12 cellular contexts compared by ENCODE assay signal in the genomic region with DNA sequence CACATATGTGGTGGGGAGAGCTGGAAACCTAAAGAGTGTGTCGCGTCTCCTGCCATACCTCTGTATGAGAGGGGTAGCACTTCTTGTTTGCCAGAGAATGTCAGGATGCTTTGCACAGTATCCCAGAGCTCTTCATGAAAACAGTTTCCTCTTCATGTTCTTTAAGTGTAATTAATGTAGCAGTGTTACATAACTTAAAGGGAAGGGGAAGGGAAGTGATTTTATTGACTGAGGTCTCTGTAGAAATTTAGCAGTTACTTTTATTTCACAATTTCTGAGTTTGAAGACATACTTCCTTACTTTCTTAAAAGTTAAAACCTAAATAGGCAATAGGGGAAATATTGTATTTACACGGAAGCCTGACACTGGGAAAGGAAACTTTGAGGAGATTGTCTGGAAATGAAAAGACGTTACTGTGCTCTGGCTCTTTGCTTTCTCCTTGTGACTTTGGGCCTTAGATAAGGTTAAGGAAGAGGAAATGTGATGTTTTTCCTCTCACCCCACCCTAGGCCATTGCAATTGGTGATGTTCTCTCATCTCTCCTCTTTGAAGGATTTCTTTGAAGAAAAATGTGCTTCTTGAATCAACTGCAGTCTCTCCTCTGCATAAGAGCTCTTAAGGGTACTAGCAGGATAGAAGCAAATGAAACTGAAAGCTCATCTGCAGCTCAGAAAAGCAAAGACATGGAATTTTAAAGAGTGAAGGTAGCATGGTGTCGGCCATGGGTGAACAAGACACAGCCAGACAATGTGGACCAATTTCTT. TPM values are rescaled to one million over a fixed set of nuclear protein-coding genes. Genes with fewer than 3 reads are reported as not detected.
A peak's percentile ranks its signal among the peaks of the same experiment; 100 is the strongest.
DNase-seq lines count a peak whose midpoint lies in the region; ATAC-seq and TF ChIP-seq lines count a peak whose summit lies in the region.
"Had no signal": no experiment of that assay in that cellular context is flagged by ENCODE, and none has a peak within 500 bp of the region (broad histone marks: within the 10 kb centered on the region; RNA-seq: fewer than 3 reads in every experiment).

No MANE protein-coding gene starts in this region.

- no peaks in the 10 kb centered on the region for H3K9me3 ChIP-seq in tibial nerve
- H3K9me3 ChIP-seq: SK-N-SH had no signal

- H3K4me1 Mint-ChIP-seq in activated naive CD4-positive, alpha-beta T cell treated with anti-CD3 and anti-CD28 coated beads, Interleukin-2, amount 50 U/mL, for 24 hours, result peaks cover 79% of the 10 kb centered on the region
- peaks cover 50% of the 10 kb centered on the region for H3K4me1 Mint-ChIP-seq in activated CD8-positive, alpha-beta T cell treated with anti-CD3 and anti-CD28 coated beads, Interleukin-2, amount 10 ng/mL, durations not matched to agents 7 days and 5 days (ENCODE audit: low read depth)

- H3K4me3 Mint-ChIP-seq in activated naive CD4-positive, alpha-beta T cell treated with anti-CD3 and anti-CD28 coated beads, Interleukin-2, amount 50 U/mL, for 24 hours, result peak overlapping the region; percentile 74
- H3K4me3 Mint-ChIP-seq in activated CD8-positive, alpha-beta T cell treated with anti-CD3 and anti-CD28 coated beads, Interleukin-2, amount 10 ng/mL, durations not matched to agents 7 days and 5 days, result peak overlapping the region; percentile 44

- WGBS in tibial nerve, 2 donors, result 66 to 77% methylated on average over 5 of the region's 5 CpGs

- H3K9me3 Mint-ChIP-seq in activated naive CD4-positive, alpha-beta T cell treated with anti-CD3 and anti-CD28 coated beads, Interleukin-2, amount 50 U/mL, for 24 hours, result no peaks in the 10 kb centered on the region
- no peaks in the 10 kb centered on the region for H3K9me3 Mint-ChIP-seq in activated CD8-positive, alpha-beta T cell treated with anti-CD3 and anti-CD28 coated beads, Interleukin-2, amount 10 ng/mL, durations not matched to agents 7 days and 5 days (ENCODE audit: insufficient read depth)

- H3K27me3 ChIP-seq in layer of hippocampus (ENCODE audit: control insufficient read depth, insufficient read depth, low read length) (no peaks in the 10 kb centered on the region), tibial nerve (no peaks in the 10 kb centered on the region)

- H3K27ac Mint-ChIP-seq in activated naive CD4-positive, alpha-beta T cell treated with anti-CD3 and anti-CD28 coated beads, Interleukin-2, amount 50 U/mL, for 24 hours, result peak overlapping the region; percentile 92
- H3K27ac Mint-ChIP-seq in activated CD8-positive, alpha-beta T cell treated with anti-CD3 and anti-CD28 coated beads, Interleukin-2, amount 10 ng/mL, durations not matched to agents 7 days and 5 days, result peak overlapping the region; percentile 85

- CTCF ChIA-PET in activated CD8-positive, alpha-beta T cell treated with anti-CD3 and anti-CD28 coated beads, Interleukin-2, amount 10 ng/mL, durations not matched to agents 7 days and 5 days (lab: Charles Lee), result interaction anchor here (0.6 to 4.1 kb wide), 5 partner anchors 18 to 440 kb away, joined by 3 to 22 read pairs (median 4); partner anchors contain the start of genes CEP97 and TRMT10C

- peak overlapping the region in 1 of 4 donors; percentile 15 for H3K4me3 ChIP-seq in tibial nerve

- H3K36me3 ChIP-seq in tibial nerve, result peaks cover 0 to 74% (median 9%) of the 10 kb centered on the region in 3 donors

- POLR2A ChIA-PET in activated CD8-positive, alpha-beta T cell treated with anti-CD3 and anti-CD28 coated beads, Interleukin-2, amount 10 ng/mL, durations not matched to agents 7 days and 5 days (lab: Charles Lee), result interaction anchor here (0.9 to 2.7 kb wide), 3 partner anchors 43 to 99 kb away, joined by 3 to 7 read pairs (median 3); partner anchors contain the start of gene RPL24

- DNase-seq in activated naive CD4-positive, alpha-beta T cell (lab: John Stamatoyannopoulos, UW), result no peak
- DNase-seq in activated CD8-positive, alpha-beta T cell treated with anti-CD3 and anti-CD28 coated beads, Interleukin-2, amount 10 ng/mL, durations not matched to agents 7 days and 5 days, result no peak
- no peak for DNase-seq in tibial nerve (ENCODE audit: low spot score in 2 of 2)
- no peak for DNase-seq in 8988T
- DNase-seq in GDM1 (lab: John Stamatoyannopoulos, UW), result no peak
- DNase-seq: caudate nucleus, left colon, NCI-H510A treated with DMSO at 0.1 percent for 48 hours, SK-N-SH had no signal

- TF ChIP-seq CTCF in tibial nerve (IDR thresholded peaks at IDR 0.05), result no peak

- ATAC-seq in activated CD8-positive, alpha-beta T cell treated with anti-CD3 and anti-CD28 coated beads, Interleukin-2, amount 10 ng/mL, durations not matched to agents 7 days and 5 days, result peak; percentile 75
- no peak for ATAC-seq in GM21381 (IDR thresholded peaks at IDR 0.05; ENCODE audit: unreplicated experiment)
- ATAC-seq: left colon had no signal

- H3K4me1 ChIP-seq in tibial nerve, result peaks cover 0 to 37% (median 9%) of the 10 kb centered on the region in 4 donors

- H3K27ac ChIP-seq in layer of hippocampus (ENCODE audit: low read depth, low read length), result peak overlapping the region; percentile 3
- H3K27ac ChIP-seq in tibial nerve, result peak overlapping the region in 2 of 4 donors; percentile 12 to 59

- peaks cover 27% of the 10 kb centered on the region for H3K36me3 Mint-ChIP-seq in activated naive CD4-positive, alpha-beta T cell treated with anti-CD3 and anti-CD28 coated beads, Interleukin-2, amount 50 U/mL, for 24 hours
- H3K36me3 Mint-ChIP-seq in activated CD8-positive, alpha-beta T cell treated with anti-CD3 and anti-CD28 coated beads, Interleukin-2, amount 10 ng/mL, durations not matched to agents 7 days and 5 days (ENCODE audit: low read depth), result peaks cover 67% of the 10 kb centered on the region

- H3K27me3 Mint-ChIP-seq in activated naive CD4-positive, alpha-beta T cell treated with anti-CD3 and anti-CD28 coated beads, Interleukin-2, amount 50 U/mL, for 24 hours, result no peaks in the 10 kb centered on the region
- no peaks in the 10 kb centered on the region for H3K27me3 Mint-ChIP-seq in activated CD8-positive, alpha-beta T cell treated with anti-CD3 and anti-CD28 coated beads, Interleukin-2, amount 10 ng/mL, durations not matched to agents 7 days and 5 days (ENCODE audit: low read depth)

- peak; percentile 18 to 26 for TF ChIP-seq EP300 in tibial nerve (IDR thresholded peaks at IDR 0.05)

- TF ChIP-seq POLR2A in tibial nerve (IDR thresholded peaks at IDR 0.05), result no peak

RNA-seq across cellular contexts. Expression of gene NXPE3, which starts 6.0 kb away (rescaled TPM):
- total RNA-seq in activated CD8-positive, alpha-beta T cell treated with anti-CD3 and anti-CD28 coated beads, Interleukin-2, amount 10 ng/mL, durations not matched to agents 7 days and 5 days, result 10 to 100 TPM; 25.7 to 29.5 TPM
- 10 to 100 TPM; 14.4 to 23.4 (median 18.0) TPM for total RNA-seq in tibial nerve
